8 cellular contexts compared by ENCODE assay signal in genomic region chr15:80152896-80153876, GRCh38. TPM values are rescaled to one million over a fixed set of nuclear protein-coding genes. Genes with fewer than 3 reads are reported as not detected.
DNase-seq lines count a peak whose midpoint lies in the region; ATAC-seq and TF ChIP-seq lines count a peak whose summit lies in the region.

Gene FAH (plus strand): TSS chr15:80152999. CDS start chr15:80153055, 56 bp downstream.

- H3K9me3 ChIP-seq in left ventricle myocardium inferior (replicated peaks): no peaks in the 10 kb centered on the region
- no peaks in the 10 kb centered on the region for H3K9me3 ChIP-seq in prostate gland

- POLR2A ChIA-PET in activated naive CD8-positive, alpha-beta T cell treated with anti-CD3 and anti-CD28 coated beads, Interleukin-2, amount 10 ng/mL, durations not matched to agents 7 days and 5 days (lab: Charles Lee): interaction anchor here (0.8 to 2.1 kb wide), 3 partner anchors 77 to 230 kb away, joined by 3 to 12 read pairs (median 6); partner anchors contain the start of gene ZFAND6

- H3K9me3 Mint-ChIP-seq in activated naive CD8-positive, alpha-beta T cell treated with anti-CD3 and anti-CD28 coated beads, Interleukin-2, amount 10 ng/mL, durations not matched to agents 7 days and 5 days: no peaks in the 10 kb centered on the region

- H3K4me3 ChIP-seq in left ventricle myocardium inferior (peak within 1 kb of the TSS; percentile 79), prostate gland (peak within 1 kb of the TSS; percentile 61 to 63)

- H3K27ac ChIP-seq in left ventricle myocardium inferior (replicated peaks) (peak within 1 kb of the TSS; percentile 78), prostate gland (peak within 1 kb of the TSS; percentile 86 to 88)

- H3K4me1 Mint-ChIP-seq in activated naive CD8-positive, alpha-beta T cell treated with anti-CD3 and anti-CD28 coated beads, Interleukin-2, amount 10 ng/mL, durations not matched to agents 7 days and 5 days: peaks cover 24% of the 10 kb centered on the region

- no peaks in the 10 kb centered on the region for H3K27me3 ChIP-seq in left ventricle myocardium inferior (ENCODE audit: low read depth)
- H3K27me3 ChIP-seq in prostate gland (replicated peaks; ENCODE audit: insufficient read depth): no peaks in the 10 kb centered on the region

- H3K27ac Mint-ChIP-seq in activated naive CD8-positive, alpha-beta T cell treated with anti-CD3 and anti-CD28 coated beads, Interleukin-2, amount 10 ng/mL, durations not matched to agents 7 days and 5 days: peak within 1 kb of the TSS; percentile 84

- WGBS in prostate gland: 1% methylated on average over 45 of the region's 45 CpGs

- H3K36me3 Mint-ChIP-seq in activated naive CD8-positive, alpha-beta T cell treated with anti-CD3 and anti-CD28 coated beads, Interleukin-2, amount 10 ng/mL, durations not matched to agents 7 days and 5 days: peaks cover 12% of the 10 kb centered on the region

- intact Hi-C loops in left ventricle myocardium inferior (cut with micrococcal nuclease) (no loop called here), prostate gland (cut with DNase I) (loop anchor here (1.0 to 2.0 kb wide), 2 partner anchors 94 to 230 kb away; partner anchors contain the start of gene ZFAND6)

- TF ChIP-seq CTCF in left ventricle myocardium inferior (IDR thresholded peaks at IDR 0.05; ENCODE audit: borderline replicate concordance) (no peak), prostate gland (IDR thresholded peaks at IDR 0.05) (no peak)

- H3K4me3 Mint-ChIP-seq in activated naive CD8-positive, alpha-beta T cell treated with anti-CD3 and anti-CD28 coated beads, Interleukin-2, amount 10 ng/mL, durations not matched to agents 7 days and 5 days: peak within 1 kb of the TSS; percentile 94

- H3K27me3 Mint-ChIP-seq in activated naive CD8-positive, alpha-beta T cell treated with anti-CD3 and anti-CD28 coated beads, Interleukin-2, amount 10 ng/mL, durations not matched to agents 7 days and 5 days: peaks cover 6% of the 10 kb centered on the region

- ATAC-seq in GM19023 (IDR thresholded peaks at IDR 0.05; ENCODE audit: unreplicated experiment) (peak; percentile 59), HG03135 (IDR thresholded peaks at IDR 0.05; ENCODE audit: unreplicated experiment) (peak; percentile 52)
- ATAC-seq in activated naive CD8-positive, alpha-beta T cell treated with anti-CD3 and anti-CD28 coated beads, Interleukin-2, amount 10 ng/mL, durations not matched to agents 7 days and 5 days (ENCODE audit: low read depth): peak; percentile 70

- TF ChIP-seq POLR2A in prostate gland (IDR thresholded peaks at IDR 0.05): peak; percentile 37

- H3K36me3 ChIP-seq in left ventricle myocardium inferior (peaks cover 1% of the 10 kb centered on the region), prostate gland (no peaks in the 10 kb centered on the region)

- DNase-seq in AG20443 (ENCODE audit: low spot score) (peak; percentile 43), RKO (ENCODE audit: low spot score) (peak; percentile 72), left ventricle myocardium inferior (no peak), prostate gland (ENCODE audit: low spot score) (no peak), cerebellum (ENCODE audit: low spot score) (no peak)
- peak; percentile 55 for DNase-seq in activated naive CD8-positive, alpha-beta T cell treated with anti-CD3 and anti-CD28 coated beads, Interleukin-2, amount 10 ng/mL, durations not matched to agents 7 days and 5 days

- H3K4me1 ChIP-seq in left ventricle myocardium inferior (peaks cover 31% of the 10 kb centered on the region), prostate gland (replicated peaks) (peaks cover 8% of the 10 kb centered on the region)

RNA-seq across cellular contexts. Expression of gene FAH, which starts in this region (rescaled TPM):
- 10 to 100 TPM; 32.0 to 34.6 TPM for total RNA-seq in activated naive CD8-positive, alpha-beta T cell treated with anti-CD3 and anti-CD28 coated beads, Interleukin-2, amount 10 ng/mL, durations not matched to agents 7 days and 5 days
- total RNA-seq in left ventricle myocardium inferior (18.0 TPM), prostate gland (10 to 100 TPM; 26.7 to 51.4 TPM), cerebellum (9.9 TPM)

Comparison
In these comparisons a context has a peak if more than half of its experiments do, and no peak if none do; other contexts are left out.
1. DNase-seq: peak in AG20443 (single experiment), RKO (single experiment) and activated naive CD8-positive, alpha-beta T cell treated with anti-CD3 and anti-CD28 coated beads, Interleukin-2, amount 10 ng/mL, durations not matched to agents 7 days and 5 days (single experiment); none in left ventricle myocardium inferior (single experiment), prostate gland (single experiment) and cerebellum (single experiment).
2. Peak in every context shown above with its lines, with median percentiles within 50 percentile points of each other: ATAC-seq.